ENCODE assay signal across 1 cellular context in genomic region chr18:79523738-79524180, GRCh38.
TF ChIP-seq lines count a peak whose summit lies in the region.

No MANE protein-coding gene starts in this region.

TF ChIP-seq in GM12878, 131 proteins besides CTCF, POLR2A, EP300 and RAD21 (continued from another document and continues in another):
- TF ChIP-seq ZBTB4 (CRISPR knock-in tag; IDR thresholded peaks at IDR 0.05) (no peak), SMAD5 (IDR thresholded peaks at IDR 0.05; ENCODE audit: low read depth) (no peak), STAT1 (conservative IDR thresholded peaks at IDR 0.05) (no peak), TAF1 (IDR thresholded peaks at IDR 0.05; ENCODE audit: borderline replicate concordance, low read depth, low read length) (no peak), KDM1A (IDR thresholded peaks at IDR 0.05; ENCODE audit: borderline replicate concordance) (no peak), MYB (IDR thresholded peaks at IDR 0.05; ENCODE audit: borderline replicate concordance, low read depth, low read length) (peak; percentile 63; the same call in 1 of the 2 replicates), MYC (IDR thresholded peaks at IDR 0.05; ENCODE audit: insufficient read depth, insufficient read length, insufficient replicate concordance, low read length, severe bottlenecking) (no peak), ETV6 (conservative IDR thresholded peaks at IDR 0.05 in 1 of 2, IDR thresholded peaks at IDR 0.05 in 1 of 2; ENCODE audit: borderline replicate concordance in 1 of 2, low read depth in 1 of 2) (peak in 1 of 2 experiments; percentile 73; a peak in 2 of 4 replicates), HSF1 (IDR thresholded peaks at IDR 0.05; ENCODE audit: low read depth, low read length) (no peak), NFIC (IDR thresholded peaks at IDR 0.05; ENCODE audit: low read depth, low read length) (peak; percentile 75), PRDM15 (CRISPR knock-in tag; IDR thresholded peaks at IDR 0.05) (no peak), TCF12 (IDR thresholded peaks at IDR 0.05; ENCODE audit: low read depth, low read length) (0 out of 2 replicates have a peak, but pooled peaks have one; percentile 10), CBX3 (IDR thresholded peaks at IDR 0.05; ENCODE audit: borderline replicate concordance, low read depth) (no peak), SP1 (IDR thresholded peaks at IDR 0.05; ENCODE audit: low read depth, low read length) (peak; percentile 13), ZSCAN29 (IDR thresholded peaks at IDR 0.05) (no peak), ATF2 (IDR thresholded peaks at IDR 0.05; ENCODE audit: low read length) (0 out of 2 replicates have a peak, but pooled peaks have one; percentile 23), ELK1 (IDR thresholded peaks at IDR 0.05; ENCODE audit: low read depth, low read length) (0 out of 2 replicates have a peak, but pooled peaks have one; percentile 4), DPF2 (IDR thresholded peaks at IDR 0.05) (no peak), SKIL (IDR thresholded peaks at IDR 0.05; ENCODE audit: low read depth, poor library complexity, severe bottlenecking) (peak; percentile 89), RUNX3 (IDR thresholded peaks at IDR 0.05; ENCODE audit: low read length) (peak; percentile 93), BACH1 (IDR thresholded peaks at IDR 0.05; ENCODE audit: borderline replicate concordance) (no peak), NFYA (IDR thresholded peaks at IDR 0.05; ENCODE audit: borderline replicate concordance, low read depth, low read length) (no peak), TCF7 (IDR thresholded peaks at IDR 0.05; ENCODE audit: borderline replicate concordance) (no peak), ZBTB40 (IDR thresholded peaks at IDR 0.05; ENCODE audit: borderline replicate concordance) (no peak; the same call in 1 of the 2 replicates), E2F8 (IDR thresholded peaks at IDR 0.05; ENCODE audit: low read depth, partially characterized antibody) (peak; percentile 60), BCL3 (IDR thresholded peaks at IDR 0.05; ENCODE audit: borderline replicate concordance, insufficient read depth, low read depth, low read length, poor library complexity, severe bottlenecking) (peak; percentile 45), LARP7 (IDR thresholded peaks at IDR 0.05) (no peak), RCOR1 (conservative IDR thresholded peaks at IDR 0.05; ENCODE audit: low read depth, low read length) (no peak), CBFB (IDR thresholded peaks at IDR 0.05; ENCODE audit: low read depth) (no peak), NRF1 (conservative IDR thresholded peaks at IDR 0.05; ENCODE audit: low read depth, low read length) (no peak), CHD2 (IDR thresholded peaks at IDR 0.05; ENCODE audit: borderline replicate concordance, low read depth, low read length) (no peak), ZNF274 (IDR thresholded peaks at IDR 0.05; ENCODE audit: insufficient read depth, insufficient read length) (no peak), EED (IDR thresholded peaks at IDR 0.05; ENCODE audit: low read depth) (peak; percentile 81), BCL11A (IDR thresholded peaks at IDR 0.05; ENCODE audit: low read depth, low read length) (no peak; the same call in 1 of the 2 replicates), CREM (IDR thresholded peaks at IDR 0.05; ENCODE audit: low read depth) (no peak), FOXM1 (IDR thresholded peaks at IDR 0.05; ENCODE audit: low read depth, low read length) (peak; percentile 51; the same call in 1 of the 2 replicates), RFX5 (IDR thresholded peaks at IDR 0.05; ENCODE audit: low read depth, low read length) (no peak)
